ENCODE assay signal across 8 cellular contexts in genomic region chr6:40845588-40845987, GRCh38.
A peak's percentile ranks its signal among the peaks of the same experiment; 100 is the strongest.
DNase-seq lines count a peak whose midpoint lies in the region; ATAC-seq, FAIRE-seq and TF ChIP-seq lines count a peak whose summit lies in the region.

No MANE protein-coding gene starts in this region.

- TF ChIP-seq CTCF in cardiac muscle cell (IDR thresholded peaks at IDR 0.05; ENCODE audit: low read depth, low read length) (peak; percentile 63), keratinocyte (optimal IDR thresholded peaks at IDR 0.05 in 1 of 3, IDR thresholded peaks at IDR 0.05 in 1 of 3, conservative IDR thresholded peaks at IDR 0.05 in 1 of 3; ENCODE audit: extremely low read depth in 1 of 3, insufficient read depth in 2 of 3, low read length in 3 of 3) (peak; percentile 64 to 81 (median 69)), thyroid gland (IDR thresholded peaks at IDR 0.05) (peak in 4 of 6 experiments; percentile 15 to 55 (median 42))

- DNase-seq in cardiac muscle cell (ENCODE audit: low read depth in 1 of 2, low spot score in 1 of 2), result peak; percentile 58 to 76
- no peak for DNase-seq in Right ventricle myocardium inferior (ENCODE audit: missing footprints)
- DNase-seq in NCI-H146 treated with DMSO at 0.1 percent for 48 hours (lab: John Stamatoyannopoulos, UW; ENCODE audit: unreplicated experiment), result peak; percentile 43
- peak; percentile 28 for DNase-seq in amniotic stem cell (lab: John Stamatoyannopoulos, UW)
- DNase-seq in keratinocyte (ENCODE audit: low read depth, low spot score), result no peak
- DNase-seq in thyroid gland, result peak; percentile 43 to 45
- no peak for DNase-seq in sciatic nerve (ENCODE audit: low spot score)

- no peak overlapping the region for H3K4me2 ChIP-seq in keratinocyte (ENCODE audit: control insufficient read depth, extremely low read depth, insufficient read depth, low read depth, low read length)

- no peaks in the 10 kb centered on the region for H3K9me3 ChIP-seq in cardiac muscle cell (ENCODE audit: low read depth)
- no peaks in the 10 kb centered on the region for H3K9me3 ChIP-seq in keratinocyte (ENCODE audit: control insufficient read depth, low read depth, low read length)
- H3K9me3 ChIP-seq in thyroid gland, result no peaks in the 10 kb centered on the region

- H3K4me3 ChIP-seq in cardiac muscle cell (no peak overlapping the region), keratinocyte (ENCODE audit: control insufficient read depth in 2 of 3, extremely low read depth in 1 of 3, insufficient read depth in 2 of 3, low read depth in 1 of 3, low read length in 3 of 3) (no peak overlapping the region), thyroid gland (replicated peaks in 1 of 3) (no peak overlapping the region)

- H3K9ac ChIP-seq in keratinocyte (ENCODE audit: control insufficient read depth, extremely low read depth, insufficient read depth, low read length), result no peak overlapping the region

- H4K20me1 ChIP-seq in keratinocyte (ENCODE audit: control insufficient read depth, extremely low read depth, insufficient read depth, low read length), result no peaks in the 10 kb centered on the region

- ATAC-seq in Right ventricle myocardium inferior (no peak), GM18867 (IDR thresholded peaks at IDR 0.05; ENCODE audit: unreplicated experiment) (no peak), sciatic nerve (no peak)

- H3K4me1 ChIP-seq in cardiac muscle cell (ENCODE audit: low read depth) (no peaks in the 10 kb centered on the region), keratinocyte (ENCODE audit: control insufficient read depth, extremely low read depth, insufficient read depth, low read length) (no peaks in the 10 kb centered on the region), thyroid gland (no peaks in the 10 kb centered on the region)

- H2AFZ ChIP-seq in keratinocyte (ENCODE audit: control insufficient read depth, low read length), result no peak overlapping the region

- dilution Hi-C loops in keratinocyte (cut with MboI; ENCODE audit: extremely low pct_ligation_motif_present, low sequenced_read_pairs), result loop anchor here (10.0 kb wide), 1 partner anchor 61 kb away; no protein-coding TSS in a partner anchor

- H3K9me1 ChIP-seq in keratinocyte (ENCODE audit: control insufficient read depth, extremely low read depth, insufficient read depth, low read length), result no peaks in the 10 kb centered on the region

- H3K27ac ChIP-seq in cardiac muscle cell (no peak overlapping the region), keratinocyte (ENCODE audit: control insufficient read depth, insufficient read depth, low read length) (no peak overlapping the region), thyroid gland (no peak overlapping the region)

- peak; percentile 51 for FAIRE-seq in keratinocyte (lab: Jason Lieb, UNC)

- 30% methylated on average over 3 of the region's 3 CpGs for WGBS in thyroid gland, 2 donors

- H3K27me3 ChIP-seq in cardiac muscle cell (no peaks in the 10 kb centered on the region), keratinocyte (ENCODE audit: control insufficient read depth, extremely low read depth, insufficient read depth, low read length) (peaks cover 16% of the 10 kb centered on the region), thyroid gland (no peaks in the 10 kb centered on the region)

- intact Hi-C loops in Right ventricle myocardium inferior (cut with DNase I) (loop anchor here (1.0 kb wide), 1 partner anchor 863 kb away; no protein-coding TSS in a partner anchor), thyroid gland (cut with DNase I) (no loop called here), sciatic nerve (cut with DNase I) (no loop called here)

- H3K36me3 ChIP-seq in cardiac muscle cell (no peaks in the 10 kb centered on the region), keratinocyte (ENCODE audit: control insufficient read depth in 2 of 2, extremely low read depth in 1 of 2, insufficient read depth in 2 of 2, low read length in 2 of 2) (no peaks in the 10 kb centered on the region), thyroid gland (no peaks in the 10 kb centered on the region)

- no peak for TF ChIP-seq POLR2A in thyroid gland (IDR thresholded peaks at IDR 0.05)

- no peaks in the 10 kb centered on the region for H3K79me2 ChIP-seq in keratinocyte (ENCODE audit: control insufficient read depth, insufficient read depth, low read length)

Comparison
In these comparisons a context has a peak if more than half of its experiments do, and no peak if none do; other contexts are left out.
1. DNase-seq: peak in cardiac muscle cell (2 of 2), NCI-H146 treated with DMSO at 0.1 percent for 48 hours (single experiment), amniotic stem cell (single experiment) and thyroid gland (2 of 2); none in Right ventricle myocardium inferior (single experiment), keratinocyte (single experiment) and sciatic nerve (single experiment).
2. Peak in every context shown above with its lines, with median percentiles within 50 percentile points of each other: CTCF ChIP-seq.